Comparison of ENCODE assay signal across 15 cellular contexts in the genomic region with DNA sequence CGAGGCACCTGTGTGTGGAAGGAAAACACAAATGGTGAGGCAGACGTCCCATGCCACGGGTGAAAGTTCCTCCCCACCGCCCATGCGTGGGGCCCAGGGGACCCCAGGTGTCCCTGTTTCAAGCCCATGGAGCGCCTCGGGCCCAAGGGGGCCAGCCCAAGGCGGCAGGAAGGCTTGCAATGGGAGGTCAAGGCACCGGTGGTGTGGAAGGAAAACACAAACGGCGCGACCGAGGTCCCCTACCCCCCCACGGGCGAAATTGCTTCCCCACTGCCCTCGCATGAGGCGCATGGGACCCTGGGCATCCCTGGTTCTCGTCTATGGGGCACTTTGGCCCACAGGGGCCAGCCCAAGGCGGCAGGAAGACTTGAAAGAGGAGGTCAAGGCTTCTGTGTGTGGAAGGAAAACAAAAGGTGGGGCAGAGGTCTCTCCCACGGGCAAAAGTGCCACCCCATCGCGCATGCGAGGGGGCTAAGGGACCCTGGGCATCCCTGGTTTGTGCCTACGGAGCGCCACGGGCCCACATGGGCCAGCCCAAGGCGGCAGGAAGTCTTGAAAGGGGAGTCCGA.
A peak's percentile ranks its signal among the peaks of the same experiment; 100 is the strongest.
DNase-seq lines count a peak whose midpoint lies in the region; ATAC-seq and TF ChIP-seq lines count a peak whose summit lies in the region.
"Had no signal": no experiment of that assay in that cellular context is flagged by ENCODE, and none has a peak within 500 bp of the region (broad histone marks: within the 10 kb centered on the region; RNA-seq: fewer than 3 reads in every experiment).

No MANE protein-coding gene starts in this region.

- peak overlapping the region; percentile 25 for H3K4me2 ChIP-seq in BLaER1

- H3K9ac ChIP-seq in BLaER1 = no peak overlapping the region

- H3K27me3 ChIP-seq in BLaER1 (no peaks in the 10 kb centered on the region), Peyer's patch (no peaks in the 10 kb centered on the region)

- no peak overlapping the region for H3K27ac Mint-ChIP-seq in nephron progenitor cell
- H3K27ac Mint-ChIP-seq: activated T-helper 17 cell treated with anti-CD3 and anti-CD28 coated beads, Interleukin-2, amount 50 U/mL, for 72 hours had no signal

- H3K36me3 ChIP-seq in BLaER1 (no peaks in the 10 kb centered on the region), Peyer's patch (no peaks in the 10 kb centered on the region)

- no peaks in the 10 kb centered on the region for H3K36me3 Mint-ChIP-seq in nephron progenitor cell (ENCODE audit: low read depth)

- no peak overlapping the region for H3K4me3 Mint-ChIP-seq in nephron progenitor cell
- H3K4me3 Mint-ChIP-seq: activated T-helper 17 cell treated with anti-CD3 and anti-CD28 coated beads, Interleukin-2, amount 50 U/mL, for 72 hours had no signal

- H3K4me3 ChIP-seq in BLaER1 = no peak overlapping the region
- H3K4me3 ChIP-seq in Peyer's patch = no peak overlapping the region

- no peak for TF ChIP-seq CTCF in Peyer's patch (IDR thresholded peaks at IDR 0.05)
- no peak for TF ChIP-seq CTCF in nephron progenitor cell (IDR thresholded peaks at IDR 0.05)

- peaks cover 95% of the 10 kb centered on the region for H3K9me3 Mint-ChIP-seq in nephron progenitor cell

- TF ChIP-seq POLR2A in Peyer's patch (IDR thresholded peaks at IDR 0.05) = no peak

- peak overlapping the region; percentile 38; the same call in 1 of the 2 replicates for H3K27ac ChIP-seq in BLaER1
- no peak overlapping the region for H3K27ac ChIP-seq in Peyer's patch
- H3K27ac ChIP-seq: RWPE1 had no signal

- H3K4me1 Mint-ChIP-seq in nephron progenitor cell = no peaks in the 10 kb centered on the region
- H3K4me1 Mint-ChIP-seq: activated T-helper 17 cell treated with anti-CD3 and anti-CD28 coated beads, Interleukin-2, amount 50 U/mL, for 72 hours had no signal

- no peaks in the 10 kb centered on the region for H4K20me1 ChIP-seq in BLaER1

- no peak for ATAC-seq in GM21723 (IDR thresholded peaks at IDR 0.05; ENCODE audit: unreplicated experiment)
- ATAC-seq: activated T-helper 17 cell treated with anti-CD3 and anti-CD28 coated beads, Interleukin-2, amount 50 U/mL, for 72 hours; left colon had no signal

- no peaks in the 10 kb centered on the region for H3K27me3 Mint-ChIP-seq in nephron progenitor cell (ENCODE audit: low read depth, poor library complexity)
- H3K27me3 Mint-ChIP-seq: activated T-helper 17 cell treated with anti-CD3 and anti-CD28 coated beads, Interleukin-2, amount 50 U/mL, for 72 hours had no signal

- DNase-seq in Peyer's patch (peak; percentile 10 to 37 (median 32)), cardiac septum (ENCODE audit: low spot score) (peak; percentile 61), posterior cingulate gyrus (peak in 9 of 10 donors; percentile 3 to 76 (median 8)), nephron progenitor cell (no peak), NCI-H345 treated with DMSO at 0.1 percent for 48 hours (lab: John Stamatoyannopoulos, UW; ENCODE audit: unreplicated experiment) (no peak), foreskin melanocyte (no peak)
- DNase-seq: MM.1S; NCI-H446 treated with DMSO at 0.1 percent for 48 hours; stimulated activated CD4-positive, alpha-beta T cell treated with anti-CD3 and anti-CD28 coated beads, Interleukin-2, amount 100 ng/mL, for 48 hours; stimulated activated naive CD4-positive, alpha-beta T cell treated with Interleukin-2 at 50 U/mL for 16 hours had no signal

- H3K9me3 ChIP-seq in BLaER1 = peaks cover 79% of the 10 kb centered on the region
- peaks cover 0 to 52% (median 21%) of the 10 kb centered on the region in 4 donors for H3K9me3 ChIP-seq in Peyer's patch

- H3K4me1 ChIP-seq in BLaER1 (peaks cover 35% of the 10 kb centered on the region), Peyer's patch (no peaks in the 10 kb centered on the region)

- intact Hi-C loops in cardiac septum (cut with DNase I) = no loop called here
- intact Hi-C loops in posterior cingulate gyrus (cut with DNase I) = no loop called here

Comparison
In these comparisons a context has a peak if more than half of its experiments do, and no peak if none do; other contexts are left out.
1. DNase-seq: peak in Peyer's patch (3 of 3), cardiac septum (single experiment) and posterior cingulate gyrus (9 of 10); none in nephron progenitor cell (single experiment), NCI-H345 treated with DMSO at 0.1 percent for 48 hours (single experiment) and foreskin melanocyte (single experiment).